1 cellular context compared by ENCODE assay signal in genomic region chr2:566379-567313, GRCh38.
TF ChIP-seq lines count a peak whose summit lies in the region.

No MANE protein-coding gene starts in this region.

TF ChIP-seq in HepG2, 621 proteins besides CTCF, POLR2A, EP300 and RAD21:
- no peak for TF ChIP-seq ZNF318 (CRISPR knock-in tag; IDR thresholded peaks at IDR 0.05)
- peak; percentile 76 for TF ChIP-seq MNT (IDR thresholded peaks at IDR 0.05)
- TF ChIP-seq CREB3 (CRISPR knock-in tag; IDR thresholded peaks at IDR 0.05) = no peak
- no peak for TF ChIP-seq CSRNP2 (CRISPR knock-in tag; conservative IDR thresholded peaks at IDR 0.05; ENCODE audit: low read depth)
TF ChIP-seq in HepG2: peak in this region for 1.
